ENCODE assay signal across 9 cellular contexts in the genomic region with DNA sequence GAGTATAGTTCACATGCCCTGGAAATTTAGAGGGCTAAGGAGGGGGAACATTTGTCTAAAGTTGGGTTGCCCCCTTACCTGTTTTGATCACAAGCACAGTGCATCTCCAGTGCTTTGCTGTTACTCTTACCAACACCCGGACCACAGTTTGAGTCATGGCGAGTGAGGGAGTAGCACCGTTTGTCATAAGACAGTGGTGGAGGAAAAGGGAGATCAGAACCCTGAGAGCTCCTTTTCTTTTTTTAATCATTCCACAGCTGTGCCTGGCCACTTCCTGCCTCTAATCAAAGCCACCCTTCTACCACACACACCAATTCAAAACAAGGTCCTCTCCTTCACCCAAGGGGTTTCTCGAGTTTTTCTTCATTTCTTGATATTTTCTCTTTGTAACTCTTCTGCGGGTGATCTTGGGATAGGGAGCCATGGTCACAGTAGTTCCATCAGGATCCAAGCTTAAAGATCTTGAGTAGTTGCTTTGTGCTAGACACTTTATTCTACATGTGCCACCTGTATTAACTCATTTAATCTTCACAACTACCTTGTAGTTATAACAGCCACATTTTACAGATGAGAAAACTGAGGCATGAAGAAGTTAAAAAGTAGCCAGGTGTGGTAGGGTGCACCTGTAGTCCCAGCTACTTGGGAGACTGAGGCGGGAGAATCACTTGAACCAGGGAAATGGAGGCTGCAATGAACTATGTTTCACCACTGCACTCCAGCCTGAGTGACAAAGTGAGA.
DNase-seq lines count a peak whose midpoint lies in the region; ATAC-seq and TF ChIP-seq lines count a peak whose summit lies in the region.
"Had no signal": no experiment of that assay in that cellular context is flagged by ENCODE, and none has a peak within 500 bp of the region (broad histone marks: within the 10 kb centered on the region; RNA-seq: fewer than 3 reads in every experiment).

No MANE protein-coding gene starts in this region.

- no peak overlapping the region for H3K27ac ChIP-seq in brain microvascular endothelial cell

- in situ Hi-C loops in brain microvascular endothelial cell (cut with HindIII; ENCODE audit: low pct_ligation_motif_present, low sequenced_read_pairs) = no loop called here

- TF ChIP-seq CTCF in brain microvascular endothelial cell (IDR thresholded peaks at IDR 0.05; ENCODE audit: low read depth, low read length, missing control alignments) = no peak

- H3K36me3 ChIP-seq in brain microvascular endothelial cell (replicated peaks) = no peaks in the 10 kb centered on the region

- no peak overlapping the region for H3K4me3 ChIP-seq in brain microvascular endothelial cell (ENCODE audit: low read depth, low read length)
- H3K4me3 ChIP-seq: lung had no signal

- peak; percentile 32 for DNase-seq in GM04504 (ENCODE audit: low read depth)
- peak; percentile 14 for DNase-seq in T follicular helper cell (ENCODE audit: low read depth)
- DNase-seq in brain microvascular endothelial cell = peak; percentile 34
- DNase-seq in stimulated activated CD4-positive, alpha-beta T cell treated with anti-CD3 and anti-CD28 coated beads, Interleukin-12 subunit alpha, Interleukin-12 subunit beta, amount 100 ng/mL, for 48 hours (ENCODE audit: low read depth in 2 of 3, low spot score in 1 of 3) = peak in 2 of 3 donors; percentile 44 to 52
- DNase-seq in hepatic stellate cell (ENCODE audit: low spot score) = no peak
- DNase-seq in SHP77 treated with DMSO at 0.1 percent for 48 hours (lab: John Stamatoyannopoulos, UW) = no peak

- ATAC-seq in HG03520 (IDR thresholded peaks at IDR 0.05; ENCODE audit: unreplicated experiment) = no peak
- no peak for ATAC-seq in HG03354 (IDR thresholded peaks at IDR 0.05; ENCODE audit: poor library complexity, severe bottlenecking, unreplicated experiment)

- H3K27me3 ChIP-seq in brain microvascular endothelial cell (replicated peaks) = no peaks in the 10 kb centered on the region

Comparison
In these comparisons a context has a peak if more than half of its experiments do, and no peak if none do; other contexts are left out.
1. DNase-seq: peak in GM04504 (single experiment), T follicular helper cell (single experiment), brain microvascular endothelial cell (single experiment) and stimulated activated CD4-positive, alpha-beta T cell treated with anti-CD3 and anti-CD28 coated beads, Interleukin-12 subunit alpha, Interleukin-12 subunit beta, amount 100 ng/mL, for 48 hours (2 of 3); none in hepatic stellate cell (single experiment) and SHP77 treated with DMSO at 0.1 percent for 48 hours (single experiment).